16 cellular contexts compared by ENCODE assay signal in genomic region chr2:71224935-71225334, GRCh38. TPM values are rescaled to one million over a fixed set of nuclear protein-coding genes. Genes with fewer than 3 reads are reported as not detected.
A peak's percentile ranks its signal among the peaks of the same experiment; 100 is the strongest.
DNase-seq lines count a peak whose midpoint lies in the region; ATAC-seq, FAIRE-seq and TF ChIP-seq lines count a peak whose summit lies in the region.
"Had no signal": no experiment of that assay in that cellular context is flagged by ENCODE, and none has a peak within 500 bp of the region (broad histone marks: within the 10 kb centered on the region; RNA-seq: fewer than 3 reads in every experiment).

No MANE protein-coding gene starts in this region.

- H3K27me3 ChIP-seq in HepG2 (ENCODE audit: control insufficient read depth in 1 of 2, insufficient read depth in 2 of 2, low read length in 2 of 2) (peaks cover 4 to 29% of the 10 kb centered on the region in 2 experiments), right lobe of liver (no peaks in the 10 kb centered on the region), foreskin keratinocyte (peaks cover 14% of the 10 kb centered on the region)
- H3K27me3 ChIP-seq: Peyer's patch had no signal

- ATAC-seq in HepG2 (no peak), right lobe of liver (no peak), foreskin keratinocyte (no peak)
- ATAC-seq in activated T-cell treated with anti-CD3 and anti-CD28 coated beads, Interleukin-2, amount 50 U/mL, for 72 hours (replicated peaks in 1 of 2) = no peak

- no peaks in the 10 kb centered on the region for H3K79me2 ChIP-seq in HepG2 (ENCODE audit: insufficient read depth, low read length)
- H3K79me2 ChIP-seq in OCI-LY7 (ENCODE audit: insufficient read depth, low read depth, low read length) = peaks cover 20% of the 10 kb centered on the region; the same call in 1 of the 2 replicates

- H3K4me1 Mint-ChIP-seq in type B pancreatic cell (ENCODE audit: unreplicated experiment) = peaks cover 8% of the 10 kb centered on the region
- H3K4me1 Mint-ChIP-seq in activated T-cell treated with anti-CD3 and anti-CD28 coated beads, Interleukin-2, amount 50 U/mL, for 72 hours (ENCODE audit: low read depth) = peaks cover 12% of the 10 kb centered on the region

- no peak overlapping the region for H3K27ac ChIP-seq in HepG2 (ENCODE audit: extremely low read length, insufficient read depth, low read length)
- H3K27ac ChIP-seq in right lobe of liver = peak overlapping the region in 1 of 3 donors; percentile 89
- peak overlapping the region; percentile 4 for H3K27ac ChIP-seq in OCI-LY7 (ENCODE audit: low read depth, low read length, poor library complexity, severe bottlenecking)
- H3K27ac ChIP-seq in foreskin keratinocyte = no peak overlapping the region
- H3K27ac ChIP-seq: KMS-11, Peyer's patch had no signal

- H3K9me3 ChIP-seq in HepG2 (ENCODE audit: low read length) (no peaks in the 10 kb centered on the region), right lobe of liver (no peaks in the 10 kb centered on the region), OCI-LY7 (ENCODE audit: low read length) (peaks cover 5% of the 10 kb centered on the region; the same call in 1 of the 2 replicates)
- H3K9me3 ChIP-seq: Peyer's patch had no signal

- FAIRE-seq in HepG2 (lab: Jason Lieb, UNC) = no peak
- peak; percentile 24 for FAIRE-seq in islet of Langerhans (lab: Jason Lieb, UNC)

- no peaks in the 10 kb centered on the region for H3K27me3 Mint-ChIP-seq in type B pancreatic cell
- no peaks in the 10 kb centered on the region for H3K27me3 Mint-ChIP-seq in activated T-cell treated with anti-CD3 and anti-CD28 coated beads, Interleukin-2, amount 50 U/mL, for 72 hours (ENCODE audit: low read depth)

- in situ Hi-C loops in HepG2 (cut with HindIII; ENCODE audit: extremely low pct_ligation_motif_present, low pct_unique_long_range_greater_than_20kb) = loop anchor here (10.0 kb wide), 1 partner anchor 290 kb away; no protein-coding TSS in a partner anchor

- no peaks in the 10 kb centered on the region for H3K36me3 Mint-ChIP-seq in type B pancreatic cell
- H3K36me3 Mint-ChIP-seq in activated T-cell treated with anti-CD3 and anti-CD28 coated beads, Interleukin-2, amount 50 U/mL, for 72 hours (ENCODE audit: insufficient read depth in 2 of 2) = peaks cover 0 to 3% of the 10 kb centered on the region in 2 donors

- CTCF ChIA-PET in HepG2 (lab: Yijun Ruan, JAX; ENCODE audit: low intra/inter-chr PET ratio, low total read pairs) = interaction anchor here (1.6 kb wide), 1 partner anchor 285 kb away, joined by 8 read pairs; no protein-coding TSS in a partner anchor
- CTCF ChIA-PET in OCI-LY7 (lab: Charles Lee; ENCODE audit: unreplicated experiment) = no interaction called here

- DNase-seq in HepG2 (ENCODE audit: low spot score) (no peak), right lobe of liver (no peak), OCI-LY7 (ENCODE audit: low spot score) (no peak), type B pancreatic cell (ENCODE audit: extremely low spot score, unreplicated experiment) (no peak), foreskin keratinocyte (no peak), foreskin melanocyte (no peak)
- no peak for DNase-seq in activated T-cell treated with anti-CD3 and anti-CD28 coated beads, Interleukin-2, amount 50 U/mL, for 72 hours
- DNase-seq: MG63, NCI-H1092 treated with DMSO at 0.1 percent for 48 hours, NCI-H1694, NCI-H2107, NCI-H774, Peyer's patch, SHP77 had no signal

- TF ChIP-seq EP300 in HepG2 (IDR thresholded peaks at IDR 0.05; ENCODE audit: low read depth in 2 of 2, low read length in 2 of 2) (no peak), HepG2 (CRISPR knock-in tag; IDR thresholded peaks at IDR 0.05; ENCODE audit: borderline replicate concordance) (no peak)

- no peak for TF ChIP-seq RAD21 in HepG2 (CRISPR knock-in tag; IDR thresholded peaks at IDR 0.05)

- intact Hi-C loops in HepG2 (cut with micrococcal nuclease; ENCODE audit: unreplicated experiment) (no loop called here), right lobe of liver (cut with DNase I) (no loop called here), OCI-LY7 (cut with micrococcal nuclease; ENCODE audit: unreplicated experiment) (loop anchor here (1.0 to 5.0 kb wide), 3 partner anchors 51 to 285 kb away; partner anchors contain the start of gene NAGK)

- H3K4me1 ChIP-seq in HepG2 (ENCODE audit: insufficient read depth, low read length) (0 out of 2 replicates have a peak, but pooled peaks cover 11% of the 10 kb centered on the region), right lobe of liver (peaks cover 0 to 7% (median 4%) of the 10 kb centered on the region in 4 donors), OCI-LY7 (ENCODE audit: insufficient read depth, low read length, poor library complexity, severe bottlenecking) (peaks cover 32% of the 10 kb centered on the region), foreskin keratinocyte (no peaks in the 10 kb centered on the region)

- H4K20me1 ChIP-seq in HepG2 (ENCODE audit: insufficient read depth, low read length) (no peaks in the 10 kb centered on the region), OCI-LY7 (ENCODE audit: insufficient read depth, low read length) (no peaks in the 10 kb centered on the region)

- H3K27ac Mint-ChIP-seq in type B pancreatic cell = peak overlapping the region; percentile 15
- no peak overlapping the region for H3K27ac Mint-ChIP-seq in activated T-cell treated with anti-CD3 and anti-CD28 coated beads, Interleukin-2, amount 50 U/mL, for 72 hours

- POLR2A ChIA-PET in HepG2 (lab: Yijun Ruan, JAX) (no interaction called here), OCI-LY7 (lab: Charles Lee) (interaction anchor here (1.2 to 1.9 kb wide), 3 partner anchors 10 to 52 kb away, joined by 5 to 11 read pairs (median 6); no protein-coding TSS in a partner anchor)

- no peak overlapping the region for H2AFZ ChIP-seq in HepG2 (ENCODE audit: low read length)
- H2AFZ ChIP-seq in OCI-LY7 (ENCODE audit: low read length) = no peak overlapping the region; the same call in 1 of the 2 replicates

- BruUV-seq in HepG2 (replicated peaks; lab: Mats Ljungman, UMichigan) = no TSS peak
- BruUV-seq in OCI-LY7 (replicated peaks; lab: Mats Ljungman, UMichigan) = no TSS peak

- H3K9ac ChIP-seq in HepG2 (ENCODE audit: insufficient read depth, low read depth, low read length) = no peak overlapping the region
- H3K9ac ChIP-seq: KMS-11 had no signal

- no peaks in the 10 kb centered on the region for H3K9me3 Mint-ChIP-seq in type B pancreatic cell
- no peaks in the 10 kb centered on the region for H3K9me3 Mint-ChIP-seq in activated T-cell treated with anti-CD3 and anti-CD28 coated beads, Interleukin-2, amount 50 U/mL, for 72 hours

- H3K4me3 ChIP-seq in HepG2 (replicated peaks in 1 of 3; ENCODE audit: insufficient read depth in 1 of 3, low read depth in 2 of 3, low read length in 3 of 3) (no peak overlapping the region), right lobe of liver (no peak overlapping the region), OCI-LY7 (ENCODE audit: low read depth, low read length, poor library complexity, severe bottlenecking) (peak overlapping the region; percentile 73)
- H3K4me3 ChIP-seq: MG63, Peyer's patch had no signal

- H3K4me3 Mint-ChIP-seq in type B pancreatic cell = peak overlapping the region; percentile 100
- no peak overlapping the region for H3K4me3 Mint-ChIP-seq in activated T-cell treated with anti-CD3 and anti-CD28 coated beads, Interleukin-2, amount 50 U/mL, for 72 hours

- no peaks in the 10 kb centered on the region for H3K9me2 ChIP-seq in OCI-LY7 (ENCODE audit: insufficient read depth, low read length)

- TF ChIP-seq CTCF in HepG2 (CRISPR knock-in tag; IDR thresholded peaks at IDR 0.05) = no peak
- TF ChIP-seq CTCF in right lobe of liver (IDR thresholded peaks at IDR 0.05) = no peak
- no peak for TF ChIP-seq CTCF in OCI-LY7 (conservative IDR thresholded peaks at IDR 0.05; ENCODE audit: low read length)
- no peak for TF ChIP-seq CTCF in type B pancreatic cell (conservative IDR thresholded peaks at IDR 0.05)
- no peak for TF ChIP-seq CTCF in foreskin keratinocyte (conservative IDR thresholded peaks at IDR 0.05)

- no peaks in the 10 kb centered on the region for H3K36me3 ChIP-seq in HepG2 (replicated peaks in 1 of 2; ENCODE audit: control insufficient read depth in 1 of 2, insufficient read depth in 2 of 2, low read length in 2 of 2)
- H3K36me3 ChIP-seq in right lobe of liver = no peaks in the 10 kb centered on the region
- H3K36me3 ChIP-seq in OCI-LY7 (ENCODE audit: insufficient read depth, low read length) = no peaks in the 10 kb centered on the region
- H3K36me3 ChIP-seq: MG63, Peyer's patch had no signal

- no peak for TF ChIP-seq POLR2A in HepG2 (IDR thresholded peaks at IDR 0.05; ENCODE audit: insufficient read depth in 1 of 2, low read depth in 2 of 2, low read length in 2 of 2)
- no peak for TF ChIP-seq POLR2A in right lobe of liver (IDR thresholded peaks at IDR 0.05)

- H3K4me2 ChIP-seq in HepG2 (ENCODE audit: low read depth, low read length) (no peak overlapping the region), OCI-LY7 (ENCODE audit: low read length) (peak overlapping the region; percentile 97)

RNA-seq across cellular contexts. Expression of gene PAIP2B, which starts 2.0 kb away (rescaled TPM):
- 0.29 and 0.46 TPM in 2 replicates for total RNA-seq in HepG2 (2016; rRNA removed; fragmentation: Illumina TruSeq; extraction: Trizol)
- total RNA-seq in HepG2 (2016; cell fraction: cytosol; rRNA removed; fragmentation: Illumina TruSeq; extraction: Trizol; ENCODE audit: low read depth) = under 0.01 TPM in 1 of 2 replicates, not detected in the other
- total RNA-seq in HepG2 (2016; cell fraction: insoluble cytoplasmic fraction; rRNA removed; fragmentation: Illumina TruSeq; extraction: Trizol) = 0.26 and 0.46 TPM in 2 replicates
- 0.12 and 0.17 TPM in 2 replicates for total RNA-seq in HepG2 (2016; cell fraction: membrane; rRNA removed; fragmentation: Illumina TruSeq; extraction: Trizol)
- 0.25 TPM in 2 replicates for total RNA-seq in HepG2 (2016; cell fraction: nucleus; rRNA removed; fragmentation: Illumina TruSeq; extraction: Trizol)
- 0.16 and 0.18 TPM in 2 replicates for polyA plus RNA-seq in HepG2 (2011; rRNA removed)
- polyA plus RNA-seq in HepG2 (2011; cell fraction: cytosol; rRNA removed) = 0.08 and 0.21 TPM in 2 replicates
- 0.08 and 0.24 TPM in 2 replicates for polyA plus RNA-seq in HepG2 (2011; cell fraction: nucleus; rRNA removed)
- polyA plus RNA-seq in HepG2 (2012) = 0.31 and 0.78 TPM in 2 replicates
- 0.03 and 0.05 TPM in 2 replicates for polyA plus RNA-seq in HepG2 (2016; cell fraction: cytosol; fragmentation: Illumina TruSeq; extraction: Trizol; ENCODE audit: low read depth)
- 0.28 and 0.29 TPM in 2 replicates for polyA plus RNA-seq in HepG2 (2016; cell fraction: insoluble cytoplasmic fraction; fragmentation: Illumina TruSeq; extraction: Trizol; ENCODE audit: low read depth)
- 0.05 and 0.06 TPM in 2 replicates for polyA plus RNA-seq in HepG2 (2016; cell fraction: membrane; fragmentation: Illumina TruSeq; extraction: Trizol; ENCODE audit: low read depth)
- polyA plus RNA-seq in HepG2 (2016; cell fraction: nucleus; fragmentation: Illumina TruSeq; extraction: Trizol; ENCODE audit: insufficient read depth, low read depth) = 0.26 and 0.29 TPM in 2 replicates
- 0.02 and 0.14 TPM in 2 replicates for polyA minus RNA-seq in HepG2 (2011; rRNA and poly(A)+ RNA removed; ENCODE audit: low replicate concordance)
- polyA minus RNA-seq in HepG2 (2011; cell fraction: cytosol; rRNA and poly(A)+ RNA removed) = 0.18 and 0.30 TPM in 2 replicates
- polyA minus RNA-seq in HepG2 (2011; cell fraction: nucleus; rRNA and poly(A)+ RNA removed) = 0.26 and 0.37 TPM in 2 replicates
- 10 to 100 TPM in 5 of 6 experiments, 1 to 10 TPM in 1; 8.4 to 30.1 (median 15.3) TPM for total RNA-seq in right lobe of liver
- 2.6 and 3.0 TPM in 2 replicates for total RNA-seq in OCI-LY7 (2014; rRNA removed; shearing (Covaris generic))
- 6.9 and 8.2 TPM in 2 replicates for total RNA-seq in OCI-LY7 (2022)
- total RNA-seq in type B pancreatic cell (ENCODE audit: low replicate concordance) = 13.7 and 21.5 TPM in 2 replicates
- 0.75 and 0.99 TPM in 2 replicates for total RNA-seq in foreskin keratinocyte
- polyA plus RNA-seq in foreskin keratinocyte = 0.40 and 0.48 TPM in 2 replicates
- 1 to 10 TPM; 3.1 to 5.3 TPM for total RNA-seq in activated T-cell treated with anti-CD3 and anti-CD28 coated beads, Interleukin-2, amount 50 U/mL, for 72 hours
